1 cellular context compared by ENCODE assay signal in the genomic region with DNA sequence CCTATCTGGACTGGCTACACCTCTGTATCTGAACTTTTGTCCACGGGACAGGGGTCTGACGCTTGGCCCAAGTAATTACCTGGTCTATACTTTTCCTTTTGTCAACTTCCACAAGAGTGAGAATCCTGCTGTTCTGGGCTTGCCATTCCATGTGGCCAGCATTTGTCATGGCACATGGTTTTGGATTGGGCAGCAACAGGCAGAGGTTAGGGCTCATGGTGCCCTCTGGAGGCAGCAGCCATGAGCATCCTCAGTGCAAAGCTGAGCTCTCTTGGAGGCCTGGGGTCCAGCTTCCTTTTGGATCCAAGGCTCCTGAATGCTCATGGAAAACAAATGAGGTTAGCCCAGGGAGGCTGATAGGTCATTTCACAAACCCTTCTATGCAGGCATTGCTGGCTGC.
A peak's percentile ranks its signal among the peaks of the same experiment; 100 is the strongest.
TF ChIP-seq lines count a peak whose summit lies in the region.

No MANE protein-coding gene starts in this region.

TF ChIP-seq in GM12878, 131 proteins besides CTCF, POLR2A, EP300 and RAD21:
- TF ChIP-seq PAX5 (IDR thresholded peaks at IDR 0.05; ENCODE audit: borderline replicate concordance, low read depth, low read length) (no peak), SMC3 (IDR thresholded peaks at IDR 0.05; ENCODE audit: borderline replicate concordance, low read length) (peak; percentile 41; the same call in 1 of the 2 replicates), BHLHE40 (IDR thresholded peaks at IDR 0.05; ENCODE audit: borderline replicate concordance in 1 of 2, low read depth in 2 of 2, low read length in 1 of 2) (no peak)
